In genomic region chr1:112998592-112999235, GRCh38 we compare ENCODE assay signal across 1 cellular context.
TF ChIP-seq lines count a peak whose summit lies in the region.

No MANE protein-coding gene starts in this region.

TF ChIP-seq in Ishikawa, 13 proteins besides CTCF, POLR2A, EP300 and RAD21 (continued from another document):
- TF ChIP-seq NFIC (IDR thresholded peaks at IDR 0.05) = peak; percentile 90
